In genomic region chr6:167094436-167094819, GRCh38 we compare ENCODE assay signal across 1 cellular context.
TF ChIP-seq lines count a peak whose summit lies in the region.

No MANE protein-coding gene starts in this region.

TF ChIP-seq in GM23338, 12 proteins besides CTCF, POLR2A, EP300 and RAD21 (continued from another document):
- TF ChIP-seq ETS1 (IDR thresholded peaks at IDR 0.05) (no peak), JUNB (IDR thresholded peaks at IDR 0.05; ENCODE audit: unreplicated experiment) (no peak), EZH2phosphoT487 (IDR thresholded peaks at IDR 0.05; ENCODE audit: unreplicated experiment) (no peak), STAT1 (IDR thresholded peaks at IDR 0.05; ENCODE audit: unreplicated experiment) (no peak)
